Comparison of ENCODE assay signal across 1 cellular context in the genomic region with DNA sequence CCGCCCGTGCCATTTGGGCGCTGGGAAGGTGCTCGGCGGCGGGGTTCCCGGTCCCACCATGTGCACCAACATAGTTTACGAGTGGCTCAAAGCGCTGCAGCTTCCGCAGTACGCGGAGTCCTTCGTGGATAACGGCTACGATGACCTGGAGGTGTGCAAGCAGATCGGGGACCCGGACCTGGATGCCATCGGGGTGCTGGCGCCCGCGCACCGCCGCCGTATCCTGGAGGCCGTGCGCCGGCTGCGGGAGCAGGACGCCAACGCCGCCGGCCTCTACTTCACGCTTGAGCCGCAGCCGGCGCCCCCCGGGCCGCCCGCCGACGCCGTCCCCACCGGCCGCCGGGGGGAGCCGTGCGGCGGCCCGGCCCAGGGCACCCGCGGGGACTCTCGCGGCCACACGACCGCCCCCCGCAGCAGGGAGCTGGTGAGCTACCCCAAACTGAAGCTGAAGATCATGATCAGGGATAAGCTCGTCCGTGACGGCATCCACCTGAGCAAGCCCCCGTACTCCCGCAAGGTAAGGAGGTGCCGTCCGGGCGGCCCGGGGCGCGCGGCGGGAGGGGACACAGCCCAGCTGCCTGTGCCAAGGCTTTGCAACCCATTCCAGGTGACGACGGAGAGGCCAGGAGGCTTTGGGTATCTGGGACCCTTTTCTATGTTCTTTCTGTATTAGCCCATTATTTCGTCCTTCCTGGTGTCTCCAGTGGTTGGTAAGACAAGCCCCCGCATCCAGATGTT.
TF ChIP-seq lines count a peak whose summit lies in the region.

No MANE protein-coding gene starts in this region.

TF ChIP-seq in GM23338, 12 proteins besides CTCF, POLR2A, EP300 and RAD21 (continued from another document):
- TF ChIP-seq, protein P1, sequence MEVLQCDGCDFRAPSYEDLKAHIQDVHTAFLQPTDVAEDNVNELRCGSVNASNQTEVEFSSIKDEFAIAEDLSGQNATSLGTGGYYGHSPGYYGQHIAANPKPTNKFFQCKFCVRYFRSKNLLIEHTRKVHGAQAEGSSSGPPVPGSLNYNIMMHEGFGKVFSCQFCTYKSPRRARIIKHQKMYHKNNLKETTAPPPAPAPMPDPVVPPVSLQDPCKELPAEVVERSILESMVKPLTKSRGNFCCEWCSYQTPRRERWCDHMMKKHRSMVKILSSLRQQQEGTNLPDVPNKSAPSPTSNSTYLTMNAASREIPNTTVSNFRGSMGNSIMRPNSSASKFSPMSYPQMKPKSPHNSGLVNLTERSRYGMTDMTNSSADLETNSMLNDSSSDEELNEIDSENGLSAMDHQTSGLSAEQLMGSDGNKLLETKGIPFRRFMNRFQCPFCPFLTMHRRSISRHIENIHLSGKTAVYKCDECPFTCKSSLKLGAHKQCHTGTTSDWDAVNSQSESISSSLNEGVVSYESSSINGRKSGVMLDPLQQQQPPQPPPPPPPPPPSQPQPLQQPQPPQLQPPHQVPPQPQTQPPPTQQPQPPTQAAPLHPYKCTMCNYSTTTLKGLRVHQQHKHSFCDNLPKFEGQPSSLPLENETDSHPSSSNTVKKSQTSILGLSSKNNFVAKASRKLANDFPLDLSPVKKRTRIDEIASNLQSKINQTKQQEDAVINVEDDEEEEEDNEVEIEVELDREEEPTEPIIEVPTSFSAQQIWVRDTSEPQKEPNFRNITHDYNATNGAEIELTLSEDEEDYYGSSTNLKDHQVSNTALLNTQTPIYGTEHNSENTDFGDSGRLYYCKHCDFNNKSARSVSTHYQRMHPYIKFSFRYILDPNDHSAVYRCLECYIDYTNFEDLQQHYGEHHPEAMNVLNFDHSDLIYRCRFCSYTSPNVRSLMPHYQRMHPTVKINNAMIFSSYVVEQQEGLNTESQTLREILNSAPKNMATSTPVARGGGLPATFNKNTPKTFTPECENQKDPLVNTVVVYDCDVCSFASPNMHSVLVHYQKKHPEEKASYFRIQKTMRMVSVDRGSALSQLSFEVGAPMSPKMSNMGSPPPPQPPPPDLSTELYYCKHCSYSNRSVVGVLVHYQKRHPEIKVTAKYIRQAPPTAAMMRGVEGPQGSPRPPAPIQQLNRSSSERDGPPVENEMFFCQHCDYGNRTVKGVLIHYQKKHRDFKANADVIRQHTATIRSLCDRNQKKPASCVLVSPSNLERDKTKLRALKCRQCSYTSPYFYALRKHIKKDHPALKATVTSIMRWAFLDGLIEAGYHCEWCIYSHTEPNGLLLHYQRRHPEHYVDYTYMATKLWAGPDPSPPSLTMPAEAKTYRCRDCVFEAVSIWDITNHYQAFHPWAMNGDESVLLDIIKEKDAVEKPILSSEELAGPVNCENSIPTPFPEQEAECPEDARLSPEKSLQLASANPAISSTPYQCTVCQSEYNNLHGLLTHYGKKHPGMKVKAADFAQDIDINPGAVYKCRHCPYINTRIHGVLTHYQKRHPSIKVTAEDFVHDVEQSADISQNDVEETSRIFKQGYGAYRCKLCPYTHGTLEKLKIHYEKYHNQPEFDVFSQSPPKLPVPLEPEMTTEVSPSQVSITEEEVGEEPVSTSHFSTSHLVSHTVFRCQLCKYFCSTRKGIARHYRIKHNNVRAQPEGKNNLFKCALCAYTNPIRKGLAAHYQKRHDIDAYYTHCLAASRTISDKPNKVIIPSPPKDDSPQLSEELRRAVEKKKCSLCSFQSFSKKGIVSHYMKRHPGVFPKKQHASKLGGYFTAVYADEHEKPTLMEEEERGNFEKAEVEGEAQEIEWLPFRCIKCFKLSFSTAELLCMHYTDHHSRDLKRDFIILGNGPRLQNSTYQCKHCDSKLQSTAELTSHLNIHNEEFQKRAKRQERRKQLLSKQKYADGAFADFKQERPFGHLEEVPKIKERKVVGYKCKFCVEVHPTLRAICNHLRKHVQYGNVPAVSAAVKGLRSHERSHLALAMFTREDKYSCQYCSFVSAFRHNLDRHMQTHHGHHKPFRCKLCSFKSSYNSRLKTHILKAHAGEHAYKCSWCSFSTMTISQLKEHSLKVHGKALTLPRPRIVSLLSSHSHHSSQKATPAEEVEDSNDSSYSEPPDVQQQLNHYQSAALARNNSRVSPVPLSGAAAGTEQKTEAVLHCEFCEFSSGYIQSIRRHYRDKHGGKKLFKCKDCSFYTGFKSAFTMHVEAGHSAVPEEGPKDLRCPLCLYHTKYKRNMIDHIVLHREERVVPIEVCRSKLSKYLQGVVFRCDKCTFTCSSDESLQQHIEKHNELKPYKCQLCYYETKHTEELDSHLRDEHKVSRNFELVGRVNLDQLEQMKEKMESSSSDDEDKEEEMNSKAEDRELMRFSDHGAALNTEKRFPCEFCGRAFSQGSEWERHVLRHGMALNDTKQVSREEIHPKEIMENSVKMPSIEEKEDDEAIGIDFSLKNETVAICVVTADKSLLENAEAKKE (CRISPR knock-in tag; IDR thresholded peaks at IDR 0.05) = no peak
- TF ChIP-seq NANOG (IDR thresholded peaks at IDR 0.05; ENCODE audit: borderline replicate concordance) = no peak
- TF ChIP-seq, protein P2, sequence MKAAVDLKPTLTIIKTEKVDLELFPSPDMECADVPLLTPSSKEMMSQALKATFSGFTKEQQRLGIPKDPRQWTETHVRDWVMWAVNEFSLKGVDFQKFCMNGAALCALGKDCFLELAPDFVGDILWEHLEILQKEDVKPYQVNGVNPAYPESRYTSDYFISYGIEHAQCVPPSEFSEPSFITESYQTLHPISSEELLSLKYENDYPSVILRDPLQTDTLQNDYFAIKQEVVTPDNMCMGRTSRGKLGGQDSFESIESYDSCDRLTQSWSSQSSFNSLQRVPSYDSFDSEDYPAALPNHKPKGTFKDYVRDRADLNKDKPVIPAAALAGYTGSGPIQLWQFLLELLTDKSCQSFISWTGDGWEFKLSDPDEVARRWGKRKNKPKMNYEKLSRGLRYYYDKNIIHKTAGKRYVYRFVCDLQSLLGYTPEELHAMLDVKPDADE (IDR thresholded peaks at IDR 0.05) = no peak
- TF ChIP-seq ZNF331 (CRISPR knock-in tag; IDR thresholded peaks at IDR 0.05; ENCODE audit: low read depth) = no peak
- TF ChIP-seq CREB1 (CRISPR knock-in tag; IDR thresholded peaks at IDR 0.05; ENCODE audit: low read depth) = no peak
- no peak for TF ChIP-seq ZNF114 (CRISPR knock-in tag; IDR thresholded peaks at IDR 0.05)
- peak; percentile 64 for TF ChIP-seq EZH2phosphoT487 (IDR thresholded peaks at IDR 0.05; ENCODE audit: unreplicated experiment)
- no peak for TF ChIP-seq POLR2AphosphoS5 (IDR thresholded peaks at IDR 0.05; ENCODE audit: low read depth)
